8 cellular contexts compared by ENCODE assay signal in genomic region chr10:27242473-27242950, GRCh38. TPM values are rescaled to one million over a fixed set of nuclear protein-coding genes. Genes with fewer than 3 reads are reported as not detected.
DNase-seq lines count a peak whose midpoint lies in the region; ATAC-seq and TF ChIP-seq lines count a peak whose summit lies in the region.

No MANE protein-coding gene starts in this region.

- H3K9ac ChIP-seq in mucosa of rectum (ENCODE audit: low read depth in 1 of 2, low read length in 2 of 2) = peak overlapping the region; percentile 60 to 89

- DNase-seq in A673 (ENCODE audit: low spot score) (no peak), breast epithelium (ENCODE audit: low spot score in 2 of 2) (no peak), COLO829 (ENCODE audit: low spot score) (no peak), NCI-H748 treated with DMSO at 0.1 percent for 48 hours (lab: John Stamatoyannopoulos, UW) (no peak)
- DNase-seq in stimulated activated CD4-positive, alpha-beta T cell treated with anti-CD3 and anti-CD28 coated beads, Interleukin-2, amount 100 ng/mL, for 24 hours = no peak

- TF ChIP-seq CTCF in A673 (conservative IDR thresholded peaks at IDR 0.05; ENCODE audit: low read depth, low read length) (no peak), breast epithelium (IDR thresholded peaks at IDR 0.05) (no peak)

- H3K4me3 ChIP-seq in A673 (ENCODE audit: low read depth, low read length, poor library complexity, severe bottlenecking) (peak overlapping the region; percentile 78), breast epithelium (peak overlapping the region; percentile 69 to 89 (median 81)), mucosa of rectum (ENCODE audit: low read length in 2 of 2) (peak overlapping the region; percentile 83 to 97)

- intact Hi-C loops in A673 (cut with micrococcal nuclease; ENCODE audit: unreplicated experiment) (no loop called here), breast epithelium (cut with DNase I; ENCODE audit: low total_unique reads) (no loop called here)

- H3K27ac ChIP-seq in A673 (ENCODE audit: low read depth, low read length, poor library complexity, severe bottlenecking) (peak overlapping the region; percentile 91), breast epithelium (peak overlapping the region; percentile 98), mucosa of rectum (ENCODE audit: low read depth in 2 of 2, low read length in 2 of 2) (peak overlapping the region; percentile 93 to 98)

- TSS peak; percentile 91 for BruUV-seq in A673 (replicated peaks; lab: Mats Ljungman, UMichigan)

- ATAC-seq in HG03095 (IDR thresholded peaks at IDR 0.05; ENCODE audit: unreplicated experiment) (peak; percentile 0), GM21529 (IDR thresholded peaks at IDR 0.05; ENCODE audit: unreplicated experiment) (no peak)

- H3K4me1 ChIP-seq in A673 (ENCODE audit: insufficient read depth, low read length, poor library complexity, severe bottlenecking) (peaks cover 18% of the 10 kb centered on the region), breast epithelium (no peaks in the 10 kb centered on the region), mucosa of rectum (ENCODE audit: control insufficient read depth in 2 of 2, insufficient read depth in 2 of 2, low read length in 2 of 2) (peaks cover 21 to 26% of the 10 kb centered on the region in 2 donors)

- TF ChIP-seq POLR2A in breast epithelium (IDR thresholded peaks at IDR 0.05) = no peak

- H3K9me3 ChIP-seq in A673 (ENCODE audit: low read depth, low read length, poor library complexity, severe bottlenecking) = no peaks in the 10 kb centered on the region
- no peaks in the 10 kb centered on the region for H3K9me3 ChIP-seq in breast epithelium
- H3K9me3 ChIP-seq in mucosa of rectum (ENCODE audit: control insufficient read depth in 2 of 2, low read length in 2 of 2) = no peaks in the 10 kb centered on the region

- H3K36me3 ChIP-seq in A673 (ENCODE audit: insufficient read depth, low read length, poor library complexity, severe bottlenecking) (no peaks in the 10 kb centered on the region), breast epithelium (no peaks in the 10 kb centered on the region), mucosa of rectum (ENCODE audit: control insufficient read depth in 2 of 2, insufficient read depth in 2 of 2, low read length in 2 of 2) (no peaks in the 10 kb centered on the region)

- CTCF ChIA-PET in A673 (lab: Charles Lee) = no interaction called here

- POLR2A ChIA-PET in A673 (lab: Charles Lee; ENCODE audit: low non-redundant PET) = interaction anchor here (0.6 kb wide), 1 partner anchor 31 kb away, joined by 3 read pairs; no protein-coding TSS in a partner anchor

- no peaks in the 10 kb centered on the region for H3K27me3 ChIP-seq in A673 (replicated peaks; ENCODE audit: insufficient read depth, low read depth, low read length, poor library complexity)
- H3K27me3 ChIP-seq in breast epithelium = no peaks in the 10 kb centered on the region
- no peaks in the 10 kb centered on the region for H3K27me3 ChIP-seq in mucosa of rectum (ENCODE audit: control insufficient read depth in 2 of 2, insufficient read depth in 2 of 2, low read length in 2 of 2)

RNA-seq across cellular contexts. Expression of gene ACBD5, which starts 1.9 kb away (rescaled TPM):
- total RNA-seq in A673 (2021) = 15.2 and 16.8 TPM in 2 replicates
- total RNA-seq in breast epithelium = 10 to 100 TPM; 18.7 to 27.4 (median 25.0) TPM
